8 cellular contexts compared by ENCODE assay signal in the genomic region with DNA sequence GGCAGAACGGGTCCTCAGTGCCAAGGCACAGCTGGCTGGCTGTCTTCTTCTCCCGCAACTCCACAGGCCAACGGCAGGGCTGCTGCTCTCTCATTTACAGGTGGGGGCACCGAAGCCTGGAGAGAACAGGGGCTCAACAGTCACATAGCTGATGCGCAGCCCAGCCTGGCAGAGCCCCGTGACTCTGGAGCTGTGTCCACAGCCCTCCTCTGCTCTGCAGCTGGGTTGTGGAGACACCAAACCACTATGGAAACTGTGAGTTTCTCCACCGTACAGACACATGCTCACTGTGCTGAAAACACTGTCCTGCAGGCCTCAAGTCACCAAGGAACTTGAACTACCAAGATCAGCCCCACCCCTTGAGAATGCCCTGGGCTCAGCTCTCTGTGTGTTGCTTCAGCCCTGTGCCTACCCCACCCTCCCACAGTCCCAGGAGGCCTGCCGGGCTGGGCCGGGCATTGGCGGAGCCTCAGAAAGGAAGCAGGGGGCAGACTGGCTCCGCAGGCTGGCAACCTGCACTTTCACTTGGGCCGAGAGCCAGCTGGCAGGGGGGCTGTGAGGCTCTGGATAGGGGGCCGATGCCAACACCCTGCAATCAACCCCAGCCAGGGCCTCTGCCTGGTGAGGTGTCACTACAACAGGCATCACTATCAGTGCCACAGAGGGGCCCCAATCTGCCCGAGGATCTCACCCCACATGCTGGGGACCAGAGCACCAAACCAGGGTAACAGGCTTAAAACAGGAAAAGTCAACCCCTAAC.
DNase-seq lines count a peak whose midpoint lies in the region; ATAC-seq and TF ChIP-seq lines count a peak whose summit lies in the region.

No MANE protein-coding gene starts in this region.

- no peak overlapping the region for H4K5ac ChIP-seq in mesendoderm (ENCODE audit: low read length)

- H3K79me1 ChIP-seq in mesendoderm (ENCODE audit: low read length) = peaks cover 20% of the 10 kb centered on the region

- H3K4me3 ChIP-seq in GM12865 (ENCODE audit: low read depth, low read length) = no peak overlapping the region
- no peak overlapping the region for H3K4me3 ChIP-seq in mesendoderm (ENCODE audit: low read length)

- no peak overlapping the region for H3K4ac ChIP-seq in mesendoderm (ENCODE audit: low read depth, low read length)

- ATAC-seq in HG02678 (IDR thresholded peaks at IDR 0.05; ENCODE audit: unreplicated experiment) = peak; percentile 66
- ATAC-seq in T-helper 17 cell = peak; percentile 66
- ATAC-seq in esophagus mucosa = peak; percentile 92
- ATAC-seq in omental fat pad (ENCODE audit: low FRiP score) = peak; percentile 71
- no peak for ATAC-seq in GM19351 (IDR thresholded peaks at IDR 0.05; ENCODE audit: unreplicated experiment)

- H3K56ac ChIP-seq in mesendoderm (ENCODE audit: low read length) = no peak overlapping the region

- no peaks in the 10 kb centered on the region for H3K27me3 ChIP-seq in mesendoderm (ENCODE audit: insufficient read depth, low read length, poor library complexity)

- no peak overlapping the region for H3K23ac ChIP-seq in mesendoderm (ENCODE audit: low read length)

- H3K27me3 Mint-ChIP-seq in T-helper 17 cell = no peaks in the 10 kb centered on the region

- peak overlapping the region; percentile 88 for H3K27ac Mint-ChIP-seq in T-helper 17 cell

- H2BK120ac ChIP-seq in mesendoderm (ENCODE audit: low read depth, low read length) = no peak overlapping the region

- H3K4me3 Mint-ChIP-seq in T-helper 17 cell = peak overlapping the region; percentile 3

- DNase-seq in GM12865 (ENCODE audit: low read depth) (peak; percentile 26), T-helper 17 cell (no peak), omental fat pad (ENCODE audit: low spot score) (no peak), mesendoderm (no peak), NCI-H748 (lab: John Stamatoyannopoulos, UW; ENCODE audit: unreplicated experiment) (no peak)

- no peaks in the 10 kb centered on the region for H3K9me3 ChIP-seq in T-helper 17 cell (ENCODE audit: control insufficient read depth, low read length, poor library complexity, severe bottlenecking)

- peaks cover 2% of the 10 kb centered on the region for H3K4me1 ChIP-seq in mesendoderm (ENCODE audit: control insufficient read depth, low read depth, low read length)

- peaks cover 51% of the 10 kb centered on the region for H3K4me1 Mint-ChIP-seq in T-helper 17 cell

- H3K79me2 ChIP-seq in mesendoderm (ENCODE audit: control insufficient read depth, insufficient read depth, low read length) = peaks cover 11% of the 10 kb centered on the region

- no CpG with 5 or more reads among the region's 14 CpGs for WGBS in mesendoderm (ENCODE audit: extremely low coverage, insufficient coverage, low lambda C conversion rate)

- H2BK5ac ChIP-seq in mesendoderm (ENCODE audit: low read length) = no peak overlapping the region

- no peak overlapping the region for H2AK5ac ChIP-seq in mesendoderm (ENCODE audit: low read length)

- H3K18ac ChIP-seq in mesendoderm (ENCODE audit: low read length) = no peak overlapping the region

- no peak for TF ChIP-seq CTCF in GM12865 (IDR thresholded peaks at IDR 0.05; ENCODE audit: insufficient read depth, low read depth, low read length, missing control alignments)
- no peak for TF ChIP-seq CTCF in omental fat pad (IDR thresholded peaks at IDR 0.05)

- H3K9ac ChIP-seq in mesendoderm (ENCODE audit: low read length) = no peak overlapping the region

- H3K4me2 ChIP-seq in mesendoderm (ENCODE audit: low read length) = no peak overlapping the region

- H3K36me3 ChIP-seq in mesendoderm (ENCODE audit: control insufficient read depth, insufficient read depth, low read length) = no peaks in the 10 kb centered on the region

- no peak overlapping the region for H4K8ac ChIP-seq in mesendoderm (ENCODE audit: low read depth, low read length)

- H3K36me3 Mint-ChIP-seq in T-helper 17 cell (ENCODE audit: low read depth) = no peaks in the 10 kb centered on the region

- no peak overlapping the region for H2BK15ac ChIP-seq in mesendoderm (replicated peaks; ENCODE audit: low read depth)

- H3K27ac ChIP-seq in mesendoderm (ENCODE audit: low read depth, low read length) = no peak overlapping the region
